Comparison of ENCODE assay signal across 1 cellular context in the genomic region with DNA sequence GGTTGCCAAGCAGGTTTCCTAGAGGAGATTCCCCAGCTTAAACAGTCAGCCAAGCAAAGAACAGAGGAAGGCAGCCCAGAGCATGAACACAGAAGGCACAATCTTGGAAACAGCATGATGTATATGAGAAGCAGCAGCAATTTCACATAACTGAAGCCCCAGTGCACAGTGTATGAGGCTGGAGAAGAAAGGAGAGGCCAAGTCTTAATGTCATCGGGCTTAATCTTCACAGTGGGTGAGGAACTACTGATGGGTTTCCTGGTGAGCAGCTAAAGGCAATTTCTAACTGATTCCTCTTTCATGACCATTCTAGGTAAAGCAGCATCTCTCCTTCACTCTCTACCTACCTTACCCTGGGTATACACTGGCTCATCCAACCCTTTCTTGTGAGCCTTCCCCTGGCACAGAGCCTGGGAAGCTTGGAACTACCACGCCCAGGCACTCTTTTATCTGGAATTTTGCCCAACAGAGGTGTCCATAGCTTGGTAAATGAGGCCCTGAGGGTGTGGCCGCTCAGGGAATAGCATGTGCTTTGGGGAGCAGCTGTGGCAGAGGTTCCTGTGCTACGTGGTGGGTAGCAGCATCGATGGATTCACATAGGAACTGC.
TF ChIP-seq lines count a peak whose summit lies in the region.

No MANE protein-coding gene starts in this region.

TF ChIP-seq in HCT116, 20 proteins besides CTCF, POLR2A, EP300 and RAD21 (continued from another document):
- TF ChIP-seq, protein P1, sequence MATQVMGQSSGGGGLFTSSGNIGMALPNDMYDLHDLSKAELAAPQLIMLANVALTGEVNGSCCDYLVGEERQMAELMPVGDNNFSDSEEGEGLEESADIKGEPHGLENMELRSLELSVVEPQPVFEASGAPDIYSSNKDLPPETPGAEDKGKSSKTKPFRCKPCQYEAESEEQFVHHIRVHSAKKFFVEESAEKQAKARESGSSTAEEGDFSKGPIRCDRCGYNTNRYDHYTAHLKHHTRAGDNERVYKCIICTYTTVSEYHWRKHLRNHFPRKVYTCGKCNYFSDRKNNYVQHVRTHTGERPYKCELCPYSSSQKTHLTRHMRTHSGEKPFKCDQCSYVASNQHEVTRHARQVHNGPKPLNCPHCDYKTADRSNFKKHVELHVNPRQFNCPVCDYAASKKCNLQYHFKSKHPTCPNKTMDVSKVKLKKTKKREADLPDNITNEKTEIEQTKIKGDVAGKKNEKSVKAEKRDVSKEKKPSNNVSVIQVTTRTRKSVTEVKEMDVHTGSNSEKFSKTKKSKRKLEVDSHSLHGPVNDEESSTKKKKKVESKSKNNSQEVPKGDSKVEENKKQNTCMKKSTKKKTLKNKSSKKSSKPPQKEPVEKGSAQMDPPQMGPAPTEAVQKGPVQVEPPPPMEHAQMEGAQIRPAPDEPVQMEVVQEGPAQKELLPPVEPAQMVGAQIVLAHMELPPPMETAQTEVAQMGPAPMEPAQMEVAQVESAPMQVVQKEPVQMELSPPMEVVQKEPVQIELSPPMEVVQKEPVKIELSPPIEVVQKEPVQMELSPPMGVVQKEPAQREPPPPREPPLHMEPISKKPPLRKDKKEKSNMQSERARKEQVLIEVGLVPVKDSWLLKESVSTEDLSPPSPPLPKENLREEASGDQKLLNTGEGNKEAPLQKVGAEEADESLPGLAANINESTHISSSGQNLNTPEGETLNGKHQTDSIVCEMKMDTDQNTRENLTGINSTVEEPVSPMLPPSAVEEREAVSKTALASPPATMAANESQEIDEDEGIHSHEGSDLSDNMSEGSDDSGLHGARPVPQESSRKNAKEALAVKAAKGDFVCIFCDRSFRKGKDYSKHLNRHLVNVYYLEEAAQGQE (IDR thresholded peaks at IDR 0.05; ENCODE audit: low read depth), result no peak
- TF ChIP-seq YY1 (IDR thresholded peaks at IDR 0.05; ENCODE audit: extremely low read depth, insufficient replicate concordance, low read depth, low read length) (no peak), EGR1 (IDR thresholded peaks at IDR 0.05; ENCODE audit: low read depth) (no peak)
